1 cellular context compared by ENCODE assay signal in the genomic region with DNA sequence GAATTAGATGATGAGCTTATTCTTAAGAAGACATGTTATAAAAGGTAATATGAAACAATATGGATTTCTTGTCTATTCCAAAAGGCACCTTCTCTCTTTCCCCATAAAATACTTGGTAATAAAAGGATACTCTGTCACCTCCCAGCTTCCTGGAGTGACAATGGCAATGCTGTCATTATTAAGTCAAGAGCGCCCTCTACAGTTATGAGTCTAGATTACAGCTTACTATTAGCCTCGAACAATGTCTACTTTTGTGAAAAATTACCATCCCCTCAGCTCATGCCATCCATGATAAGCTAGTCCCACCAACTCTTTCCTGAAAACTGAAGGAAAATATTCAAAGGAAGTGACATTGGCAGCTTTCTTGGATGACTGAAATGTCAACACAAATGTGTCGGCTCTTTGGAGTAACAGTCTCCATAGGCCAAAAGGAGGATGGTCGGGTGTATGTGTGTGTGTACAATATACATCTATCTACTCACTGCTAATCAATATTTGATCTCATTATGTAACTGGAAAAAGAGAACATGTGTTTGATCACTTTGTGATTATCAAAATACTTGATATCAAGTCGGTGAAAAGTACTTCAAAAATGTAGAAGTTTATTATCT.
TF ChIP-seq lines count a peak whose summit lies in the region.

No MANE protein-coding gene starts in this region.

TF ChIP-seq in WTC11, 78 proteins besides CTCF, POLR2A, EP300 and RAD21 (continued from another document):
- TF ChIP-seq ZNF532 (CRISPR knock-in tag; IDR thresholded peaks at IDR 0.05; ENCODE audit: borderline replicate concordance) (no peak), ZNF317 (CRISPR knock-in tag; IDR thresholded peaks at IDR 0.05; ENCODE audit: borderline replicate concordance, low read depth) (no peak), TCF7 (CRISPR knock-in tag; IDR thresholded peaks at IDR 0.05; ENCODE audit: low read depth) (no peak), NR2C2 (CRISPR knock-in tag; IDR thresholded peaks at IDR 0.05) (no peak)
- TF ChIP-seq, protein P1, sequence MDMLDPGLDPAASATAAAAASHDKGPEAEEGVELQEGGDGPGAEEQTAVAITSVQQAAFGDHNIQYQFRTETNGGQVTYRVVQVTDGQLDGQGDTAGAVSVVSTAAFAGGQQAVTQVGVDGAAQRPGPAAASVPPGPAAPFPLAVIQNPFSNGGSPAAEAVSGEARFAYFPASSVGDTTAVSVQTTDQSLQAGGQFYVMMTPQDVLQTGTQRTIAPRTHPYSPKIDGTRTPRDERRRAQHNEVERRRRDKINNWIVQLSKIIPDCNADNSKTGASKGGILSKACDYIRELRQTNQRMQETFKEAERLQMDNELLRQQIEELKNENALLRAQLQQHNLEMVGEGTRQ (CRISPR knock-in tag; IDR thresholded peaks at IDR 0.05), result no peak
